ENCODE assay signal across 8 cellular contexts in the genomic region with DNA sequence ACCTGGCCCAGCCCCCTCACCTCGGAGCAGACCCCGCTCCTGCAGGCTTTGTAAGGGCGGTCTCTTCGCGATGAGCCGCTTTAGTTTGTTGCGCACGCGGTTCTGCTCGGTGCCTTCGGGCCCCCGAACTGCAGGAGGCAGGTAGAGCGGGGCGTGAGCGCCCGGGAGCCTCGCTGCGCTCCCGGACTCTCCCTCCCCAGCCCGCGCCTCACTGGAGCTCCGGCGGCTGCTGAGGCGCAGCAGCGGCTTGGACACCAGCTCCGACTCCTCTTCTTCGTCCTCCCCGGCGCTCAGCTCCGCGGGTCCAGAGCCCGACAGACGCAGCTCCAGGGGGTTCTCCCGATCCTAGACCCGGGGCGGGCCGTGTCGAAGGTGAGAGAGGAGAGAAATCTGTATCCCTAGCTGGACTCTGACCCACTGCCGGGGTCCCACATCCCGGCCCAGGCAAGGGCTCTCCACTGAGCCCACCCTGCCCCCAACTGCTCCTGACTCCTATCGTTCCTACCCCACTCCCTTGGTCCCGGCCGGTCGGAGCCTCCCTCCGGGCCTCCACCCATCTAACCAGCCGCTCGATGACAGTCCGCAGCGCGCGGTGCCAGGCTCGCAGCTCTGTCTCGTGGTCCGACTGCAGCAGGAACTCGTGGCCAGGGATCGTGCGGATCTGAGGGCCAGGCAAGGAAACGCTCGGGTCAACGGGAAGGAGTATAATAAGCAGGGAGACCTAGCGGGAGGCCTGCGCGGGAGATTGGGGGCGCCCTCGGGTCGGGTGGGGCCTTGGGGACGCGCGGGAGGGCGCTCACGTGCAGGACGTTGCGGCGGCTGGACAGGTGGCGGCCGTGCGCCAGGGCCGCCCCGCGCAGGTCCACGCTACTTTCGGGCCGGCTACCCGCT. TPM values are rescaled to one million over a fixed set of nuclear protein-coding genes. Genes with fewer than 3 reads are reported as not detected.
DNase-seq lines count a peak whose midpoint lies in the region; FAIRE-seq lines count a peak whose summit lies in the region.

No MANE protein-coding gene starts in this region.

- no peaks in the 10 kb centered on the region for H3K36me3 ChIP-seq in small intestine (ENCODE audit: control insufficient read depth in 2 of 2, insufficient read depth in 2 of 2, low read length in 2 of 2)

- H3K4me1 ChIP-seq in small intestine (ENCODE audit: control insufficient read depth in 2 of 2, insufficient read depth in 1 of 2, low read depth in 1 of 2, low read length in 1 of 2), result peaks cover 0 to 5% of the 10 kb centered on the region in 2 donors

- no peaks in the 10 kb centered on the region for H3K9me3 Mint-ChIP-seq in activated T-cell treated with anti-CD3 and anti-CD28 coated beads, Interleukin-2, amount 50 U/mL, for 24 hours
- H3K9me3 Mint-ChIP-seq in activated naive CD8-positive, alpha-beta T cell (ENCODE audit: low read depth), result no peaks in the 10 kb centered on the region

- H3K9me3 ChIP-seq in iPS-18c (ENCODE audit: control insufficient read depth, insufficient read depth, low read length) (no peaks in the 10 kb centered on the region), small intestine (ENCODE audit: control insufficient read depth, low read depth) (no peaks in the 10 kb centered on the region)

- WGBS in small intestine, 3 donors, result 7 to 19% (median 12%) methylated on average over 64 to 84 of the region's 84 CpGs

- H3K27ac ChIP-seq in small intestine (ENCODE audit: low read depth in 1 of 2, low read length in 1 of 2), result peak overlapping the region in 1 of 2 donors; percentile 12

- no peak for FAIRE-seq in small intestine (lab: Jason Lieb, UNC)

- H3K27me3 Mint-ChIP-seq in activated T-cell treated with anti-CD3 and anti-CD28 coated beads, Interleukin-2, amount 50 U/mL, for 24 hours, result no peaks in the 10 kb centered on the region
- H3K27me3 Mint-ChIP-seq in activated naive CD8-positive, alpha-beta T cell, result no peaks in the 10 kb centered on the region

- H3K4me3 ChIP-seq in iPS-18c (ENCODE audit: insufficient read depth, low read depth, low read length) (peak overlapping the region; percentile 55), small intestine (ENCODE audit: low read depth in 1 of 2, low read length in 2 of 2) (peak overlapping the region; percentile 8 to 48)

- H3K36me3 Mint-ChIP-seq in activated T-cell treated with anti-CD3 and anti-CD28 coated beads, Interleukin-2, amount 50 U/mL, for 24 hours (ENCODE audit: low read depth), result peaks cover 81% of the 10 kb centered on the region
- peaks cover 8% of the 10 kb centered on the region for H3K36me3 Mint-ChIP-seq in activated naive CD8-positive, alpha-beta T cell

- H3K4me3 Mint-ChIP-seq in activated T-cell treated with anti-CD3 and anti-CD28 coated beads, Interleukin-2, amount 50 U/mL, for 24 hours, result peak overlapping the region; percentile 91
- H3K4me3 Mint-ChIP-seq in activated naive CD8-positive, alpha-beta T cell, result peak overlapping the region; percentile 95

- H3K4me1 Mint-ChIP-seq in activated T-cell treated with anti-CD3 and anti-CD28 coated beads, Interleukin-2, amount 50 U/mL, for 24 hours (ENCODE audit: low read depth), result peaks cover 74% of the 10 kb centered on the region
- H3K4me1 Mint-ChIP-seq in activated naive CD8-positive, alpha-beta T cell (ENCODE audit: low read depth), result peaks cover 75% of the 10 kb centered on the region

- no peaks in the 10 kb centered on the region for H3K27me3 ChIP-seq in small intestine (ENCODE audit: control insufficient read depth in 2 of 2, insufficient read depth in 2 of 2, low read length in 2 of 2)

- DNase-seq in activated T-cell treated with anti-CD3 and anti-CD28 coated beads, Interleukin-2, amount 50 U/mL, for 24 hours, result no peak
- DNase-seq in activated T-cell treated with anti-CD3 and anti-CD28 coated beads, Interleukin-2, amount 50 U/mL, for 1 hour, result no peak
- DNase-seq in small intestine (no peak), KG1 (lab: John Stamatoyannopoulos, UW) (no peak), globus pallidus (ENCODE audit: low spot score) (no peak)
- DNase-seq in stimulated activated CD4-positive, alpha-beta T cell treated with anti-CD3 and anti-CD28 coated beads, Interleukin-4, amount 100 ng/mL, for 24 hours, result no peak

- peak overlapping the region; percentile 99 for H3K27ac Mint-ChIP-seq in activated T-cell treated with anti-CD3 and anti-CD28 coated beads, Interleukin-2, amount 50 U/mL, for 24 hours
- H3K27ac Mint-ChIP-seq in activated naive CD8-positive, alpha-beta T cell, result peak overlapping the region; percentile 100

RNA-seq across cellular contexts. Expression of gene ARHGAP9, which starts 4.2 kb away (rescaled TPM):
- 10 to 100 TPM in 1 of 3 donors, 1 to 10 TPM in 2; 4.2 to 39.2 (median 8.9) TPM for polyA plus RNA-seq in small intestine

RNA-seq across cellular contexts. Expression of gene MARS1, which starts 12.4 kb away (rescaled TPM):
- polyA plus RNA-seq in small intestine, result 10 to 100 TPM; 62.2 to 93.4 (median 63.0) TPM

RNA-seq across cellular contexts. Expression of gene GLI1, which starts 15.9 kb away (rescaled TPM):
- polyA plus RNA-seq in small intestine, result 1 to 10 TPM in 2 of 3 donors, not detected in 1; 1.5 to 1.9 TPM

RNA-seq across cellular contexts. Expression of gene INHBE, which starts 20.4 kb away (rescaled TPM):
- 1 to 10 TPM in 1 of 3 donors, not detected in 2; 1.4 TPM for polyA plus RNA-seq in small intestine

RNA-seq across cellular contexts. Expression of gene INHBC, which starts 40.9 kb away (rescaled TPM):
- polyA plus RNA-seq in small intestine, result under 1 TPM in 1 of 3 donors, not detected in 2; 0.03 TPM
